ENCODE assay signal across 12 cellular contexts in the genomic region with DNA sequence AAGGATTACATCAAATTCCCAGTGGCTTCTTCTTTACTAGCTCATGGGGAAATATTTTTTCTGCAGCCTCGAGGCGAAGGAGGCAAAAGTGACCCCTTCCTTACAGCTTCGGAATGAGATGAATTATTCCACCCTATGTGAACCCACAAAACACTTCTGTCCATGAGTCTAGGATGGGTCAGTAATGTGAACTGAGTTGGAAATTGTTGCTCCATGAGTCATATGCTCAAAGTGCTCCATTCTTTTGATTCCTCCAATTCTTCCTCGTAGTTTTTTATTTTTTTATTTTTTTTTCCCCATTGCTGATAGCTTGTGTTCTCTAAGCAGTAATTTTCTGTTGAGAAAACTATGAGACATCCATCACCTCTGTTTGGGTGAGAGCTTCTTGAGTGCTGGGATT. TPM values are rescaled to one million over a fixed set of nuclear protein-coding genes. Genes with fewer than 3 reads are reported as not detected.
DNase-seq lines count a peak whose midpoint lies in the region; ATAC-seq and TF ChIP-seq lines count a peak whose summit lies in the region.
"Had no signal": no experiment of that assay in that cellular context is flagged by ENCODE, and none has a peak within 500 bp of the region (broad histone marks: within the 10 kb centered on the region; RNA-seq: fewer than 3 reads in every experiment).

No MANE protein-coding gene starts in this region.

- peak; percentile 90 for DNase-seq in GM04503 (ENCODE audit: low read depth)
- peak; percentile 59 for DNase-seq in RKO (ENCODE audit: low spot score)
- DNase-seq in fibroblast of gingiva (ENCODE audit: low read depth) = peak; percentile 12
- DNase-seq in pons (ENCODE audit: low spot score) = peak; percentile 1
- DNase-seq in adrenal gland = no peak
- DNase-seq in NCI-H187 treated with DMSO at 0.1 percent for 48 hours (lab: John Stamatoyannopoulos, UW) = no peak
- DNase-seq: activated naive CD4-positive, alpha-beta T cell treated with anti-CD3 and anti-CD28 coated beads for 36 hours; CD8-positive, alpha-beta T cell; NCI-H1105 treated with DMSO at 0.1 percent for 48 hours; Right ventricle myocardium superior had no signal

- H3K4me3 ChIP-seq in adrenal gland = no peak overlapping the region

- intact Hi-C loops in adrenal gland (cut with DNase I) = no loop called here

- peaks cover 11% of the 10 kb centered on the region for H3K27me3 ChIP-seq in adrenal gland

- TF ChIP-seq CTCF in adrenal gland (IDR thresholded peaks at IDR 0.05) = no peak

- 41 to 52% (median 45%) methylated on average over 4 of the region's 4 CpGs for WGBS in adrenal gland, 4 donors

- no peak for ATAC-seq in esophagus mucosa
- ATAC-seq in GM18868 (IDR thresholded peaks at IDR 0.05; ENCODE audit: unreplicated experiment) = no peak
- ATAC-seq: CD8-positive, alpha-beta T cell had no signal

- no peaks in the 10 kb centered on the region for H3K9me3 ChIP-seq in adrenal gland (replicated peaks in 1 of 3)

- TF ChIP-seq POLR2A in adrenal gland (IDR thresholded peaks at IDR 0.05) = no peak

- H3K36me3 ChIP-seq in adrenal gland (replicated peaks in 1 of 2) = no peaks in the 10 kb centered on the region

- no peak overlapping the region for H3K27ac ChIP-seq in adrenal gland

- H3K4me1 ChIP-seq in adrenal gland (replicated peaks in 1 of 2) = no peaks in the 10 kb centered on the region

RNA-seq across cellular contexts. Expression of gene FAM204A, which starts 31.7 kb away (rescaled TPM):
- total RNA-seq in esophagus mucosa (49.6 TPM), adrenal gland (10 to 100 TPM in 7 of 8 donors, 1 to 10 TPM in 1; 9.8 to 50.0 (median 43.7) TPM)
- polyA plus RNA-seq in adrenal gland = 10 to 100 TPM; 25.3 to 63.1 (median 26.6) TPM

Comparison
In these comparisons a context has a peak if more than half of its experiments do, and no peak if none do; other contexts are left out.
1. DNase-seq: peak in GM04503 (single experiment), RKO (single experiment), fibroblast of gingiva (single experiment) and pons (single experiment); none in adrenal gland (0 of 7) and NCI-H187 treated with DMSO at 0.1 percent for 48 hours (single experiment).